ENCODE assay signal across 15 cellular contexts in the genomic region with DNA sequence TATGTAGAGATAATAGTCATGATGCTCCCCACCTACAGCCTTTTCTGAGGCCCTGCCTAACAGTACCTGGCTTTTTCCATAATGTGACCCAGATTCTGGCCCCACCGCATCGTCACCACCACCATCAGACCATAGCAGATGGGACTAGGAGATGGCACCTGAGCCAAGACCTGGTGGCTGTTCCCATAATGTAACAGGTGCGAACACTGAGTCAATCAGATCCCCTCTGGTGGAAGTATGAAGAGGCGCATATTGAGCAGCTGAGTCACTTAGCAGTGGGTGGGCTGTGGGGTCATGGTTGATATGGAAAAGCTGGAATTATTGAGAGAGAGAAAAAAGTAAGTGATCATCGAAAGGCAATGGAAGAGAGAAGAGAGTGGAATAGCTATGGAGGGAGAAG.
DNase-seq lines count a peak whose midpoint lies in the region; ATAC-seq lines count a peak whose summit lies in the region.
"Had no signal": no experiment of that assay in that cellular context is flagged by ENCODE, and none has a peak within 500 bp of the region (broad histone marks: within the 10 kb centered on the region; RNA-seq: fewer than 3 reads in every experiment).

No MANE protein-coding gene starts in this region.

- no peak overlapping the region for H3K27ac ChIP-seq in mesendoderm (ENCODE audit: low read depth, low read length)
- H3K27ac ChIP-seq: BLaER1 treated with 17β-estradiol and CSF1 and Interleukin-3, amounts not matched to agents 10 nM and 100 nM had no signal

- H2BK15ac ChIP-seq in mesendoderm (replicated peaks; ENCODE audit: low read depth): no peak overlapping the region

- no peak overlapping the region for H2BK5ac ChIP-seq in mesendoderm (ENCODE audit: low read length)

- H3K18ac ChIP-seq in mesendoderm (ENCODE audit: low read length): no peak overlapping the region

- no peaks in the 10 kb centered on the region for H3K36me3 ChIP-seq in mesendoderm (ENCODE audit: control insufficient read depth, insufficient read depth, low read length)
- H3K36me3 ChIP-seq: BLaER1 treated with 17β-estradiol and CSF1 and Interleukin-3, amounts not matched to agents 10 nM and 100 nM had no signal

- H3K27me3 Mint-ChIP-seq in activated naive CD4-positive, alpha-beta T cell treated with anti-CD3 and anti-CD28 coated beads, Interleukin-2, amount 10 ng/mL, durations not matched to agents 7 days and 5 days: no peaks in the 10 kb centered on the region

- no peaks in the 10 kb centered on the region for H3K4me1 Mint-ChIP-seq in activated naive CD4-positive, alpha-beta T cell treated with anti-CD3 and anti-CD28 coated beads, Interleukin-2, amount 10 ng/mL, durations not matched to agents 7 days and 5 days
- H3K4me1 Mint-ChIP-seq: B cell had no signal

- no peaks in the 10 kb centered on the region for H3K27me3 ChIP-seq in mesendoderm (ENCODE audit: insufficient read depth, low read length, poor library complexity)
- H3K27me3 ChIP-seq: BLaER1 treated with 17β-estradiol and CSF1 and Interleukin-3, amounts not matched to agents 10 nM and 100 nM had no signal

- no peak overlapping the region for H3K4me2 ChIP-seq in mesendoderm (ENCODE audit: low read length)
- H3K4me2 ChIP-seq: BLaER1 treated with 17β-estradiol and CSF1 and Interleukin-3, amounts not matched to agents 10 nM and 100 nM had no signal

- H2AK5ac ChIP-seq in mesendoderm (ENCODE audit: low read length): peak overlapping the region; percentile 38

- no peak overlapping the region for H3K9ac ChIP-seq in mesendoderm (ENCODE audit: low read length)
- H3K9ac ChIP-seq: BLaER1 treated with 17β-estradiol and CSF1 and Interleukin-3, amounts not matched to agents 10 nM and 100 nM had no signal

- no peak overlapping the region for H3K56ac ChIP-seq in mesendoderm (ENCODE audit: low read length)

- DNase-seq in Daoy (ENCODE audit: low read depth) (peak; percentile 32), cerebellar nuclear complex (lab: John Stamatoyannopoulos, UW) (peak; percentile 48), mesendoderm (no peak), NCI-H226 (no peak), dermis blood vessel endothelial cell (no peak)
- no peak for DNase-seq in activated naive CD4-positive, alpha-beta T cell treated with anti-CD3 and anti-CD28 coated beads, Interleukin-2, amount 10 ng/mL, durations not matched to agents 7 days and 5 days
- DNase-seq: 8988T; Calu3; CD8-positive, alpha-beta T cell; DMS79 treated with DMSO at 0.1 percent for 48 hours; EL; H9 had no signal

- CTCF ChIA-PET in activated naive CD4-positive, alpha-beta T cell treated with anti-CD3 and anti-CD28 coated beads, Interleukin-2, amount 10 ng/mL, durations not matched to agents 7 days and 5 days (lab: Charles Lee): no interaction called here

- no peak overlapping the region for H3K27ac Mint-ChIP-seq in activated naive CD4-positive, alpha-beta T cell treated with anti-CD3 and anti-CD28 coated beads, Interleukin-2, amount 10 ng/mL, durations not matched to agents 7 days and 5 days
- H3K27ac Mint-ChIP-seq: B cell; CD8-positive, alpha-beta T cell; H9 had no signal

- no peak overlapping the region for H4K5ac ChIP-seq in mesendoderm (ENCODE audit: low read length)

- no peak overlapping the region for H3K4me3 ChIP-seq in mesendoderm (ENCODE audit: low read length)
- H3K4me3 ChIP-seq: BLaER1 treated with 17β-estradiol and CSF1 and Interleukin-3, amounts not matched to agents 10 nM and 100 nM had no signal

- no peak for ATAC-seq in HG02610 (IDR thresholded peaks at IDR 0.05; ENCODE audit: unreplicated experiment)
- ATAC-seq: CD8-positive, alpha-beta T cell had no signal

- H3K4me3 Mint-ChIP-seq in activated naive CD4-positive, alpha-beta T cell treated with anti-CD3 and anti-CD28 coated beads, Interleukin-2, amount 10 ng/mL, durations not matched to agents 7 days and 5 days: no peak overlapping the region
- H3K4me3 Mint-ChIP-seq: B cell; CD8-positive, alpha-beta T cell; H9 had no signal

- H3K79me1 ChIP-seq in mesendoderm (ENCODE audit: low read length): no peaks in the 10 kb centered on the region

- H3K9me3 Mint-ChIP-seq in activated naive CD4-positive, alpha-beta T cell treated with anti-CD3 and anti-CD28 coated beads, Interleukin-2, amount 10 ng/mL, durations not matched to agents 7 days and 5 days: no peaks in the 10 kb centered on the region
- H3K9me3 Mint-ChIP-seq: H9 had no signal

- no peak overlapping the region for H2BK120ac ChIP-seq in mesendoderm (ENCODE audit: low read depth, low read length)

- no peak overlapping the region for H3K4ac ChIP-seq in mesendoderm (ENCODE audit: low read depth, low read length)

- H3K79me2 ChIP-seq in mesendoderm (ENCODE audit: control insufficient read depth, insufficient read depth, low read length): no peaks in the 10 kb centered on the region

- peaks cover 22% of the 10 kb centered on the region for H3K4me1 ChIP-seq in mesendoderm (ENCODE audit: control insufficient read depth, low read depth, low read length)
- H3K4me1 ChIP-seq: BLaER1 treated with 17β-estradiol and CSF1 and Interleukin-3, amounts not matched to agents 10 nM and 100 nM had no signal

- H3K23ac ChIP-seq in mesendoderm (ENCODE audit: low read length): no peak overlapping the region

- no peak overlapping the region for H4K8ac ChIP-seq in mesendoderm (ENCODE audit: low read depth, low read length)

- no peaks in the 10 kb centered on the region for H3K36me3 Mint-ChIP-seq in activated naive CD4-positive, alpha-beta T cell treated with anti-CD3 and anti-CD28 coated beads, Interleukin-2, amount 10 ng/mL, durations not matched to agents 7 days and 5 days
- H3K36me3 Mint-ChIP-seq: CD8-positive, alpha-beta T cell had no signal

- WGBS in mesendoderm (ENCODE audit: extremely low coverage, insufficient coverage, low lambda C conversion rate): no CpG with 5 or more reads among the region's 5 CpGs

Comparison
In these comparisons a context has a peak if more than half of its experiments do, and no peak if none do; other contexts are left out.
1. DNase-seq: peak in Daoy (single experiment) and cerebellar nuclear complex (2 of 2); none in mesendoderm (single experiment), activated naive CD4-positive, alpha-beta T cell treated with anti-CD3 and anti-CD28 coated beads, Interleukin-2, amount 10 ng/mL, durations not matched to agents 7 days and 5 days (single experiment), NCI-H226 (single experiment) and dermis blood vessel endothelial cell (single experiment).